Comparison of ENCODE assay signal across 21 cellular contexts in the genomic region with DNA sequence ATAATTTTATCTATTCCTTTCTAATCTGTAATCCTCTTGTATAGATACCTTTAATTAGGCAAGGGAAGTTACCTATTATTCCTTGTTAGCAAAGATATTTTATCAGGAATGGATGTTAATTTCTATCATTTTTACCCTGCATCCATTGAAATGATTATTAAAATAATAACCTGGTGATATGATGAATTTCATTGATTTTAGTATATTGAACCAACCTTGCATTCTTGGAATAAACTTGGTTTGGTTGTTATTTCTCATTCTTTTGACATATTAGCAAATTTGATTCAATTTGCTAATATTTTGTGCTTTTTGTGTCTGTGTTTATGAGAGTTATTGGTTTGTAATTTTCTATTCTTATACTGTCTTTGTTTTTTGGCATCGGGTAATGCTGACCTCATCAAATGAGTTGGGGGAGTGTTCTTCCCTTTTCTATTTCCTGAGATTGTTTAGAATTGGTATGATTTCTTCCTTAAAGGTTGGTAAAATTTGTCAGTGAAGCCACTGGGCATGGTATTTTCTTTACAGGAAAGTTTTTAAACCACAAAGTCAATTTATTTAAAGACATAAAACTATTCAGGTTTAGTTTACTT.
"Had no signal": no experiment of that assay in that cellular context is flagged by ENCODE, and none has a peak within 500 bp of the region (broad histone marks: within the 10 kb centered on the region; RNA-seq: fewer than 3 reads in every experiment).

No MANE protein-coding gene starts in this region.

- DNase-seq: Karpas-422, KG1, MG63, NCI-H1092, NCI-H1105 treated with DMSO at 0.1 percent for 48 hours, NCI-H1417 treated with DMSO at 0.1 percent for 48 hours, NCI-H146, NCI-H1694 treated with DMSO at 0.1 percent for 48 hours, NCI-H1930, NCI-H2081, NCI-H2107, NCI-H2227 treated with DMSO at 0.1 percent for 48 hours, NCI-H524, NCI-H526 treated with DMSO at 0.1 percent for 48 hours, NCI-H774, Right ventricle myocardium superior, RPMI8226, SIG-M5 had no signal

- H3K27me3 ChIP-seq: MG63, SJSA1 had no signal

- FAIRE-seq: RCC 7860 had no signal

- H3K27ac ChIP-seq: SJSA1, SK-N-MC had no signal

- H3K36me3 ChIP-seq: MG63, SJSA1 had no signal

- H3K4me1 ChIP-seq: SJSA1 had no signal

- H3K4me3 ChIP-seq: MG63, SJSA1, SK-N-MC had no signal
